ENCODE assay signal across 8 cellular contexts in genomic region chr14:71497645-71498086, GRCh38.
A peak's percentile ranks its signal among the peaks of the same experiment; 100 is the strongest.
DNase-seq lines count a peak whose midpoint lies in the region; ATAC-seq, FAIRE-seq and TF ChIP-seq lines count a peak whose summit lies in the region.

No MANE protein-coding gene starts in this region.

- no peaks in the 10 kb centered on the region for H3K9me3 ChIP-seq in pancreas

- TF ChIP-seq CTCF in pancreas (IDR thresholded peaks at IDR 0.05) = no peak

- H3K27me3 ChIP-seq in pancreas = no peaks in the 10 kb centered on the region

- DNase-seq in activated CD4-positive, CD25-positive, alpha-beta regulatory T cell treated with anti-CD3 and anti-CD28 coated beads, Interleukin-2, amount 50 U/mL, for 72 hours = no peak
- DNase-seq in NCI-H69 (lab: John Stamatoyannopoulos, UW) (peak; percentile 71), pancreas (peak in 2 of 6 donors; percentile 14 to 17), NCI-H1930 (lab: John Stamatoyannopoulos, UW) (no peak), activated gamma-delta T cell (lab: John Stamatoyannopoulos, UW) (no peak), AG08396 (ENCODE audit: low spot score) (no peak)

- intact Hi-C loops in pancreas (cut with DNase I) = no loop called here

- FAIRE-seq in pancreas (lab: Jason Lieb, UNC) = no peak

- 12 to 15% methylated on average over 2 of the region's 2 CpGs for WGBS in pancreas, 2 donors

- no peak overlapping the region for H3K4me3 ChIP-seq in pancreas

- H3K36me3 ChIP-seq in pancreas = no peaks in the 10 kb centered on the region

- H3K27ac ChIP-seq in pancreas = no peak overlapping the region

- peaks cover 0 to 10% (median 10%) of the 10 kb centered on the region in 3 donors for H3K4me1 ChIP-seq in pancreas

- ATAC-seq in activated CD4-positive, CD25-positive, alpha-beta regulatory T cell treated with anti-CD3 and anti-CD28 coated beads, Interleukin-2, amount 50 U/mL, for 24 hours = peak; percentile 70 to 79
- ATAC-seq in HG02981 (IDR thresholded peaks at IDR 0.05; ENCODE audit: unreplicated experiment) = peak; percentile 71
- ATAC-seq in pancreas = peak; percentile 70 to 88 (median 80)
